In the genomic region with DNA sequence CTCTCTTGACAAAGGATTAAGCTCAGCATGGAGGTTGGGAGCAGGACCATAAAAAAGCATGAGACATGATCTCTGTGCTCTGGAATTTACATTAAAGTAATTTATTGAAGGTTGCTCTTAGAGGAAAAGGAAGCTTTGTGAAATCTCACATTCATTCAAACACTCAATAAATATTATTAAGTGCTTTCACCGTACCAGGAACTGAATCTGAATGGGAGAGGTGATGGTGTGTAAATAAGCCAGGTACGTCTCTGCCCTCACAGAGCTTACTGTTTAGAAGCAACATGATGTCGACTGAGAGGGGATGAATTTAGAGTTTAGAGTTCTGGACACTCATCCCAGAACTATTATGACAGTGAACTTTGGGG, we compare ENCODE assay signal across 12 cellular contexts.
DNase-seq lines count a peak whose midpoint lies in the region; ATAC-seq and TF ChIP-seq lines count a peak whose summit lies in the region.
"Had no signal": no experiment of that assay in that cellular context is flagged by ENCODE, and none has a peak within 500 bp of the region (broad histone marks: within the 10 kb centered on the region; RNA-seq: fewer than 3 reads in every experiment).

No MANE protein-coding gene starts in this region.

- H3K36me3 Mint-ChIP-seq in osteocyte (ENCODE audit: unreplicated experiment) (peaks cover 12% of the 10 kb centered on the region), Calu3 (ENCODE audit: insufficient read depth, unreplicated experiment) (peaks cover 11% of the 10 kb centered on the region)
- H3K36me3 Mint-ChIP-seq in activated T-helper 2 cell treated with anti-CD3 and anti-CD28 coated beads, Interferon-gamma antibody, Interleukin-2, Interleukin-4, amounts not matched to agents 10 μg/mL and 5 μg/mL and 100 μg/mL, durations not matched to agents 14 hours and 24 hours and 36 hours (ENCODE audit: low read depth) = no peaks in the 10 kb centered on the region
- H3K36me3 Mint-ChIP-seq: CD8-positive, alpha-beta memory T cell had no signal

- no peak overlapping the region for H3K27ac ChIP-seq in SJCRH30
- H3K27ac ChIP-seq: BLaER1 treated with 17β-estradiol and CSF1 and Interleukin-3, amounts not matched to agents 10 nM and 100 nM had no signal

- ATAC-seq in SK-N-SH treated with all-trans-retinoic acid at 6 μM for 48 hours = no peak
- no peak for ATAC-seq in GM21447 (IDR thresholded peaks at IDR 0.05; ENCODE audit: unreplicated experiment)

- H3K4me1 Mint-ChIP-seq in osteocyte (ENCODE audit: unreplicated experiment) = peaks cover 28% of the 10 kb centered on the region
- H3K4me1 Mint-ChIP-seq in Calu3 (ENCODE audit: low read depth, unreplicated experiment) = peaks cover 20% of the 10 kb centered on the region
- H3K4me1 Mint-ChIP-seq in activated T-helper 2 cell treated with anti-CD3 and anti-CD28 coated beads, Interferon-gamma antibody, Interleukin-2, Interleukin-4, amounts not matched to agents 10 μg/mL and 5 μg/mL and 100 μg/mL, durations not matched to agents 14 hours and 24 hours and 36 hours (ENCODE audit: low read depth) = peaks cover 1% of the 10 kb centered on the region
- H3K4me1 Mint-ChIP-seq: CD8-positive, alpha-beta memory T cell had no signal

- TF ChIP-seq CTCF in AG10803 (conservative IDR thresholded peaks at IDR 0.05; ENCODE audit: low read length) (no peak), fibroblast of mammary gland (conservative IDR thresholded peaks at IDR 0.05; ENCODE audit: control insufficient read depth, insufficient read depth, low read depth, low read length) (no peak), osteocyte (IDR thresholded peaks at IDR 0.05) (no peak), Calu3 (IDR thresholded peaks at IDR 0.05; ENCODE audit: unreplicated experiment) (no peak)

- DNase-seq in AG10803 (ENCODE audit: low read depth) (peak; percentile 33), fibroblast of mammary gland (ENCODE audit: low read depth) (peak; percentile 12), osteocyte (ENCODE audit: extremely low spot score, unreplicated experiment) (no peak), Calu3 (no peak), SJCRH30 (no peak)
- no peak for DNase-seq in activated T-helper 2 cell treated with anti-CD3 and anti-CD28 coated beads, Interferon-gamma antibody, Interleukin-2, Interleukin-4, amounts not matched to agents 10 μg/mL and 5 μg/mL and 100 μg/mL, durations not matched to agents 14 hours and 24 hours and 36 hours (ENCODE audit: low spot score)
- DNase-seq: 8988T, GF-D8 had no signal

- H3K4me3 Mint-ChIP-seq in osteocyte (ENCODE audit: unreplicated experiment) (no peak overlapping the region), Calu3 (ENCODE audit: low read depth, unreplicated experiment) (no peak overlapping the region)
- H3K4me3 Mint-ChIP-seq in activated T-helper 2 cell treated with anti-CD3 and anti-CD28 coated beads, Interferon-gamma antibody, Interleukin-2, Interleukin-4, amounts not matched to agents 10 μg/mL and 5 μg/mL and 100 μg/mL, durations not matched to agents 14 hours and 24 hours and 36 hours (ENCODE audit: low read depth) = no peak overlapping the region
- H3K4me3 Mint-ChIP-seq: CD8-positive, alpha-beta memory T cell had no signal

- H3K27me3 Mint-ChIP-seq in osteocyte (ENCODE audit: unreplicated experiment) = no peaks in the 10 kb centered on the region
- no peaks in the 10 kb centered on the region for H3K27me3 Mint-ChIP-seq in Calu3 (ENCODE audit: unreplicated experiment)
- peaks cover 9% of the 10 kb centered on the region for H3K27me3 Mint-ChIP-seq in activated T-helper 2 cell treated with anti-CD3 and anti-CD28 coated beads, Interferon-gamma antibody, Interleukin-2, Interleukin-4, amounts not matched to agents 10 μg/mL and 5 μg/mL and 100 μg/mL, durations not matched to agents 14 hours and 24 hours and 36 hours (ENCODE audit: low read depth)

- H3K27ac Mint-ChIP-seq in osteocyte (ENCODE audit: unreplicated experiment) (peak overlapping the region; percentile 2), Calu3 (ENCODE audit: unreplicated experiment) (no peak overlapping the region)
- no peak overlapping the region for H3K27ac Mint-ChIP-seq in activated T-helper 2 cell treated with anti-CD3 and anti-CD28 coated beads, Interferon-gamma antibody, Interleukin-2, Interleukin-4, amounts not matched to agents 10 μg/mL and 5 μg/mL and 100 μg/mL, durations not matched to agents 14 hours and 24 hours and 36 hours
- H3K27ac Mint-ChIP-seq: CD8-positive, alpha-beta memory T cell had no signal

- H3K4me1 ChIP-seq in SJCRH30 = peaks cover 4% of the 10 kb centered on the region; the same call in 1 of the 2 replicates

- intact Hi-C loops in Calu3 (cut with micrococcal nuclease; ENCODE audit: unreplicated experiment) = loop anchor here (1.0 to 5.0 kb wide), 7 partner anchors 105 to 523 kb away; a partner anchor contains a TSS
- intact Hi-C loops in activated T-helper 2 cell treated with anti-CD3 and anti-CD28 coated beads, Interferon-gamma antibody, Interleukin-2, Interleukin-4, amounts not matched to agents 10 μg/mL and 5 μg/mL and 100 μg/mL, durations not matched to agents 14 hours and 24 hours and 36 hours (cut with micrococcal nuclease) = loop anchor here (1.0 to 5.0 kb wide), 3 partner anchors 109 to 521 kb away; no protein-coding TSS in a partner anchor

- BruUV-seq in Calu3 (replicated peaks; lab: Mats Ljungman, UMichigan) = no TSS peak

- H3K9me3 ChIP-seq in SJCRH30 (replicated peaks) = no peaks in the 10 kb centered on the region
- H3K9me3 ChIP-seq: BLaER1 treated with 17β-estradiol and CSF1 and Interleukin-3, amounts not matched to agents 10 nM and 100 nM had no signal

- H3K4me3 ChIP-seq in AG10803 (ENCODE audit: low read length) (no peak overlapping the region), fibroblast of mammary gland (ENCODE audit: control insufficient read depth, low read depth, low read length) (no peak overlapping the region), SJCRH30 (no peak overlapping the region)
- H3K4me3 ChIP-seq: BLaER1 treated with 17β-estradiol and CSF1 and Interleukin-3, amounts not matched to agents 10 nM and 100 nM had no signal

- H3K27me3 ChIP-seq in SJCRH30 = no peaks in the 10 kb centered on the region
- H3K27me3 ChIP-seq: BLaER1 treated with 17β-estradiol and CSF1 and Interleukin-3, amounts not matched to agents 10 nM and 100 nM had no signal

- CTCF ChIA-PET in Calu3 (lab: Charles Lee) = interaction anchor here (0.7 to 2.8 kb wide), 10 partner anchors 98 to 463 kb away, joined by 3 to 33 read pairs (median 6); a partner anchor contains a TSS

- H3K9me3 Mint-ChIP-seq in osteocyte (ENCODE audit: unreplicated experiment) = no peaks in the 10 kb centered on the region
- no peaks in the 10 kb centered on the region for H3K9me3 Mint-ChIP-seq in Calu3 (ENCODE audit: low read depth, unreplicated experiment)
- H3K9me3 Mint-ChIP-seq in activated T-helper 2 cell treated with anti-CD3 and anti-CD28 coated beads, Interferon-gamma antibody, Interleukin-2, Interleukin-4, amounts not matched to agents 10 μg/mL and 5 μg/mL and 100 μg/mL, durations not matched to agents 14 hours and 24 hours and 36 hours = no peaks in the 10 kb centered on the region
- H3K9me3 Mint-ChIP-seq: CD8-positive, alpha-beta memory T cell had no signal

- no peaks in the 10 kb centered on the region for H3K36me3 ChIP-seq in SJCRH30

TF ChIP-seq in SK-N-SH treated with all-trans-retinoic acid at 6 μM for 48 hours, 23 proteins besides CTCF, POLR2A, EP300 and RAD21:
- peak; percentile 53 for TF ChIP-seq ISL1 (CRISPR knock-in tag; IDR thresholded peaks at IDR 0.05)
- TF ChIP-seq, protein P1, sequence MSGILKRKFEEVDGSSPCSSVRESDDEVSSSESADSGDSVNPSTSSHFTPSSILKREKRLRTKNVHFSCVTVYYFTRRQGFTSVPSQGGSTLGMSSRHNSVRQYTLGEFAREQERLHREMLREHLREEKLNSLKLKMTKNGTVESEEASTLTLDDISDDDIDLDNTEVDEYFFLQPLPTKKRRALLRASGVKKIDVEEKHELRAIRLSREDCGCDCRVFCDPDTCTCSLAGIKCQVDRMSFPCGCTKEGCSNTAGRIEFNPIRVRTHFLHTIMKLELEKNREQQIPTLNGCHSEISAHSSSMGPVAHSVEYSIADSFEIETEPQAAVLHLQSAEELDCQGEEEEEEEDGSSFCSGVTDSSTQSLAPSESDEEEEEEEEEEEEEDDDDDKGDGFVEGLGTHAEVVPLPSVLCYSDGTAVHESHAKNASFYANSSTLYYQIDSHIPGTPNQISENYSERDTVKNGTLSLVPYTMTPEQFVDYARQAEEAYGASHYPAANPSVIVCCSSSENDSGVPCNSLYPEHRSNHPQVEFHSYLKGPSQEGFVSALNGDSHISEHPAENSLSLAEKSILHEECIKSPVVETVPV (CRISPR knock-in tag; IDR thresholded peaks at IDR 0.05) = no peak

Comparison
In these comparisons a context has a peak if more than half of its experiments do, and no peak if none do; other contexts are left out.
1. DNase-seq: peak in AG10803 (single experiment) and fibroblast of mammary gland (single experiment); none in osteocyte (single experiment), Calu3 (single experiment), SJCRH30 (0 of 2) and activated T-helper 2 cell treated with anti-CD3 and anti-CD28 coated beads, Interferon-gamma antibody, Interleukin-2, Interleukin-4, amounts not matched to agents 10 μg/mL and 5 μg/mL and 100 μg/mL, durations not matched to agents 14 hours and 24 hours and 36 hours (single experiment).